ENCODE assay signal across 20 cellular contexts in the genomic region with DNA sequence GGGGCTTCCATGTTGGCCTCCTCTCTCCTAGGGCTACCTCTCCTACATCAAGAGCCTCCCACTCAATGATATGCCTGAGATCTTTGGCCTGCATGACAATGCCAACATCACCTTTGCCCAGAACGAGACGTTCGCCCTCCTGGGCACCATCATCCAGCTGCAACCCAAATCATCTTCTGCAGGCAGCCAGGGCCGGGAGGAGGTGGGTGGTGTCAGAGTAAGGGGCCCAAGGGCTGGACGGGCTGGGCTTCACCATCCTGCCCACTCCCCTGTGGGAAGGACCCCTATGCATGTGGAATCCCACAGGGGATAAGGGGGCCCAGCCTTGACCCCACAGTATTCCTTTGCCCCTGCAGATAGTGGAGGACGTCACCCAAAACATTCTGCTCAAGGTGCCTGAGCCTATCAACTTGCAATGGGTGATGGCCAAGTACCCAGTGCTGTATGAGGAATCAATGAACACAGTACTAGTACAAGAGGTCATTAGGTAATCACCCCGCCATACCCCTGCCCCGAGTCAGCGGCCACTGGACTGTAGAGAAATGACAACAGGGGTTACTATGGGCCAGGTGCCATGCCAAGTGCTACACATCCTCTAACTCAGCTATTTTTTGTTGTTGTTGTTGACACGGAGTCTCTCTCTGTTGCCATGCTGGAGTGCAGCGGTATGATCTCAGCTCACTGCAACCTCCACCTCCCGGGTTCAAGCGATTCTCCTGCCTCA. TPM values are rescaled to one million over a fixed set of nuclear protein-coding genes. Genes with fewer than 3 reads are reported as not detected.
DNase-seq lines count a peak whose midpoint lies in the region; ATAC-seq and TF ChIP-seq lines count a peak whose summit lies in the region.
"Had no signal": no experiment of that assay in that cellular context is flagged by ENCODE, and none has a peak within 500 bp of the region (broad histone marks: within the 10 kb centered on the region; RNA-seq: fewer than 3 reads in every experiment).

No MANE protein-coding gene starts in this region.

- H3K4me1 ChIP-seq in lower lobe of right lung (no peaks in the 10 kb centered on the region), aorta (ENCODE audit: control insufficient read depth in 1 of 2, insufficient read depth in 2 of 2, low read length in 2 of 2) (no peaks in the 10 kb centered on the region)

- intact Hi-C loops in natural killer cell (cut with micrococcal nuclease) (no loop called here), lower lobe of right lung (cut with DNase I) (no loop called here), aorta (cut with DNase I) (no loop called here)

- no peaks in the 10 kb centered on the region for H3K9me3 Mint-ChIP-seq in natural killer cell treated with Interleukin-12 subunit alpha and Interleukin-12 subunit beta and Interleukin-15 and Interleukin-18, amount 100 ng/mL, for 72 hours
- H3K9me3 Mint-ChIP-seq in natural killer cell (no peaks in the 10 kb centered on the region), chondrocyte (ENCODE audit: low read depth) (no peaks in the 10 kb centered on the region)

- 87 to 88% methylated on average over 13 of the region's 13 CpGs for WGBS in aorta, 2 donors

- no peaks in the 10 kb centered on the region for H3K36me3 Mint-ChIP-seq in natural killer cell treated with Interleukin-12 subunit alpha and Interleukin-12 subunit beta and Interleukin-15 and Interleukin-18, amount 100 ng/mL, for 72 hours
- no peaks in the 10 kb centered on the region for H3K36me3 Mint-ChIP-seq in natural killer cell
- H3K36me3 Mint-ChIP-seq in chondrocyte (ENCODE audit: low read depth): peaks cover 15% of the 10 kb centered on the region

- TF ChIP-seq CTCF in natural killer cell (IDR thresholded peaks at IDR 0.05) (no peak), chondrocyte (IDR thresholded peaks at IDR 0.05) (no peak), lower lobe of right lung (IDR thresholded peaks at IDR 0.05) (no peak), foreskin fibroblast (IDR thresholded peaks at IDR 0.05; ENCODE audit: low read depth, low read length) (no peak)

- no peaks in the 10 kb centered on the region for H3K9me3 ChIP-seq in lower lobe of right lung
- H3K9me3 ChIP-seq in aorta (ENCODE audit: control insufficient read depth, low read length): no peaks in the 10 kb centered on the region

- H3K4me3 ChIP-seq in lower lobe of right lung: no peak overlapping the region
- no peak overlapping the region for H3K4me3 ChIP-seq in aorta (ENCODE audit: low read length in 2 of 2)
- no peak overlapping the region for H3K4me3 ChIP-seq in foreskin fibroblast (ENCODE audit: low read depth in 1 of 2, low read length in 2 of 2)
- H3K4me3 ChIP-seq: SK-N-MC had no signal

- H3K27ac Mint-ChIP-seq in natural killer cell treated with Interleukin-12 subunit alpha and Interleukin-12 subunit beta and Interleukin-15 and Interleukin-18, amount 100 ng/mL, for 72 hours: no peak overlapping the region
- H3K27ac Mint-ChIP-seq in natural killer cell: no peak overlapping the region
- H3K27ac Mint-ChIP-seq in chondrocyte (ENCODE audit: unreplicated experiment): no peak overlapping the region

- H3K27ac ChIP-seq in lower lobe of right lung (no peak overlapping the region), aorta (ENCODE audit: low read depth in 1 of 2, low read length in 2 of 2) (no peak overlapping the region)
- H3K27ac ChIP-seq: HL-60, SK-N-MC had no signal

- no peaks in the 10 kb centered on the region for H3K27me3 ChIP-seq in lower lobe of right lung (ENCODE audit: low read depth)
- H3K27me3 ChIP-seq in aorta (ENCODE audit: control insufficient read depth in 1 of 2, insufficient read depth in 2 of 2, low read length in 1 of 2): no peaks in the 10 kb centered on the region

- ATAC-seq in natural killer cell treated with Interleukin-12 subunit alpha and Interleukin-12 subunit beta and Interleukin-15 and Interleukin-18, amount 100 ng/mL, for 72 hours: no peak
- ATAC-seq in natural killer cell (no peak), lower lobe of right lung (no peak), aorta (ENCODE audit: low FRiP score) (no peak), GM19463 (IDR thresholded peaks at IDR 0.05; ENCODE audit: unreplicated experiment) (no peak)

- peaks cover 0 to 5% of the 10 kb centered on the region in 2 donors for H3K4me1 Mint-ChIP-seq in natural killer cell treated with Interleukin-12 subunit alpha and Interleukin-12 subunit beta and Interleukin-15 and Interleukin-18, amount 100 ng/mL, for 72 hours (ENCODE audit: low read depth in 2 of 2)
- H3K4me1 Mint-ChIP-seq in natural killer cell: peaks cover 0 to 8% of the 10 kb centered on the region in 2 donors
- no peaks in the 10 kb centered on the region for H3K4me1 Mint-ChIP-seq in chondrocyte (ENCODE audit: low read depth)

- H3K27me3 Mint-ChIP-seq in natural killer cell treated with Interleukin-12 subunit alpha and Interleukin-12 subunit beta and Interleukin-15 and Interleukin-18, amount 100 ng/mL, for 72 hours: no peaks in the 10 kb centered on the region
- no peaks in the 10 kb centered on the region for H3K27me3 Mint-ChIP-seq in natural killer cell (ENCODE audit: low read depth in 2 of 2)
- H3K27me3 Mint-ChIP-seq in chondrocyte (ENCODE audit: low read depth): no peaks in the 10 kb centered on the region

- peaks cover 67% of the 10 kb centered on the region for H3K36me3 ChIP-seq in lower lobe of right lung
- no peaks in the 10 kb centered on the region for H3K36me3 ChIP-seq in aorta (ENCODE audit: control insufficient read depth in 1 of 2, insufficient read depth in 2 of 2, low read length in 1 of 2)

- DNase-seq in natural killer cell treated with Interleukin-12 subunit alpha and Interleukin-12 subunit beta and Interleukin-15 and Interleukin-18, amount 100 ng/mL, for 72 hours (ENCODE audit: low spot score): peak; percentile 55
- DNase-seq in natural killer cell: no peak
- peak; percentile 77 for DNase-seq in chondrocyte (ENCODE audit: low spot score)
- DNase-seq in lower lobe of right lung: peak; percentile 15
- peak; percentile 27 to 47 for DNase-seq in aorta
- DNase-seq in EL: no peak
- no peak for DNase-seq in foreskin fibroblast
- DNase-seq: AML-193; DMS53; HCEC 1CT; MV-4-11; NCI-H1417 treated with DMSO at 0.1 percent for 48 hours; NCI-H1930; NCI-H2171; NCI-H446 treated with DMSO at 0.1 percent for 48 hours; NK-92 treated with Interleukin-12 subunit alpha and Interleukin-12 subunit beta, amount 100 ng/mL, for 24 hours; OCI-M1 had no signal

- H3K4me3 Mint-ChIP-seq in natural killer cell treated with Interleukin-12 subunit alpha and Interleukin-12 subunit beta and Interleukin-15 and Interleukin-18, amount 100 ng/mL, for 72 hours: no peak overlapping the region
- no peak overlapping the region for H3K4me3 Mint-ChIP-seq in natural killer cell
- H3K4me3 Mint-ChIP-seq in chondrocyte (ENCODE audit: unreplicated experiment): no peak overlapping the region

RNA-seq across cellular contexts. Expression of a gene that starts 12.0 kb away (rescaled TPM):
- 100 to 1,000 TPM in 1 of 2 donors, 10 to 100 TPM in 1; 96.1 to 131 TPM for total RNA-seq in natural killer cell treated with Interleukin-12 subunit alpha and Interleukin-12 subunit beta and Interleukin-15 and Interleukin-18, amount 100 ng/mL, for 72 hours
- total RNA-seq in natural killer cell (100 to 1,000 TPM; 141 to 154 (median 145) TPM), chondrocyte (82.1 to 85.4 TPM (median 84.3 TPM) in 3 replicates), lower lobe of right lung (61.9 TPM), aorta (10 to 100 TPM; 62.7 to 74.4 TPM)
- polyA plus RNA-seq in aorta: 10 to 100 TPM; 29.4 to 99.6 TPM

RNA-seq across cellular contexts. Expression of a gene that starts 12.6 kb away (rescaled TPM):
- 10 to 100 TPM in 1 of 2 donors, 1 to 10 TPM in 1; 3.8 to 11.8 TPM for total RNA-seq in natural killer cell treated with Interleukin-12 subunit alpha and Interleukin-12 subunit beta and Interleukin-15 and Interleukin-18, amount 100 ng/mL, for 72 hours
- total RNA-seq in natural killer cell (10 to 100 TPM; 10.9 to 13.5 (median 13.5) TPM), chondrocyte (5.1 to 7.1 TPM (median 5.5 TPM) in 3 replicates), lower lobe of right lung (7.7 TPM), aorta (1 to 10 TPM; 7.7 to 8.0 TPM)
- 1 to 10 TPM; 7.1 to 8.5 TPM for polyA plus RNA-seq in aorta

RNA-seq across cellular contexts. Expression of a gene that starts 47.1 kb away (rescaled TPM):
- under 1 TPM in 1 of 2 donors, not detected in 1; 0.08 TPM for total RNA-seq in natural killer cell treated with Interleukin-12 subunit alpha and Interleukin-12 subunit beta and Interleukin-15 and Interleukin-18, amount 100 ng/mL, for 72 hours
- under 1 TPM in 2 of 3 donors, not detected in 1; 0.07 to 0.55 TPM for total RNA-seq in natural killer cell
- 0.17 TPM in 1 of 3 replicates, not detected in the others for total RNA-seq in chondrocyte
- total RNA-seq in lower lobe of right lung: 23.6 TPM
- total RNA-seq in aorta: 10 to 100 TPM; 12.5 to 23.8 TPM
- polyA plus RNA-seq in aorta: under 1 TPM in 1 of 2 donors, not detected in 1; 0.26 TPM

RNA-seq across cellular contexts. Expression of a gene that starts 56.0 kb away (rescaled TPM):
- total RNA-seq in natural killer cell treated with Interleukin-12 subunit alpha and Interleukin-12 subunit beta and Interleukin-15 and Interleukin-18, amount 100 ng/mL, for 72 hours: not detected
- total RNA-seq in natural killer cell (1 to 10 TPM in 2 of 3 donors, not detected in 1; 1.1 to 1.2 TPM), chondrocyte (3.3 to 13.7 TPM (median 12.7 TPM) in 3 replicates), lower lobe of right lung (44.0 TPM), aorta (1 to 10 TPM; 2.6 to 4.7 TPM)
- 10 to 100 TPM in 1 of 2 donors, 1 to 10 TPM in 1; 3.0 to 20.7 TPM for polyA plus RNA-seq in aorta

RNA-seq across cellular contexts. Expression of a gene that starts 57.6 kb away (rescaled TPM):
- total RNA-seq in natural killer cell treated with Interleukin-12 subunit alpha and Interleukin-12 subunit beta and Interleukin-15 and Interleukin-18, amount 100 ng/mL, for 72 hours: 100 to 1,000 TPM in 1 of 2 donors, 10 to 100 TPM in 1; 72.5 to 116 TPM
- 100 to 1,000 TPM; 162 to 191 (median 175) TPM for total RNA-seq in natural killer cell
- 97.6 to 121 TPM (median 101 TPM) in 3 replicates for total RNA-seq in chondrocyte
- 90.2 TPM for total RNA-seq in lower lobe of right lung
- 100 to 1,000 TPM in 1 of 2 donors, 10 to 100 TPM in 1; 80.9 to 157 TPM for total RNA-seq in aorta
- 100 to 1,000 TPM in 1 of 2 donors, 10 to 100 TPM in 1; 13.3 to 122 TPM for polyA plus RNA-seq in aorta

Comparison
In these comparisons a context has a peak if more than half of its experiments do, and no peak if none do; other contexts are left out.
1. DNase-seq: peak in natural killer cell treated with Interleukin-12 subunit alpha and Interleukin-12 subunit beta and Interleukin-15 and Interleukin-18, amount 100 ng/mL, for 72 hours (single experiment), chondrocyte (single experiment), lower lobe of right lung (single experiment) and aorta (2 of 2); none in natural killer cell (single experiment), EL (single experiment) and foreskin fibroblast (0 of 2).
2. RNA of a gene that starts 47.1 kb away (total RNA-seq): 12.5 to 23.8 TPM in aorta and 23.6 TPM in lower lobe of right lung (single experiment); 0.17 TPM in chondrocyte, 0.08 TPM in natural killer cell treated with Interleukin-12 subunit alpha and Interleukin-12 subunit beta and Interleukin-15 and Interleukin-18, amount 100 ng/mL, for 72 hours and 0.07 to 0.55 TPM in natural killer cell; every median in the first group is over 4 times any median in the second.